8 cellular contexts compared by ENCODE assay signal in the genomic region with DNA sequence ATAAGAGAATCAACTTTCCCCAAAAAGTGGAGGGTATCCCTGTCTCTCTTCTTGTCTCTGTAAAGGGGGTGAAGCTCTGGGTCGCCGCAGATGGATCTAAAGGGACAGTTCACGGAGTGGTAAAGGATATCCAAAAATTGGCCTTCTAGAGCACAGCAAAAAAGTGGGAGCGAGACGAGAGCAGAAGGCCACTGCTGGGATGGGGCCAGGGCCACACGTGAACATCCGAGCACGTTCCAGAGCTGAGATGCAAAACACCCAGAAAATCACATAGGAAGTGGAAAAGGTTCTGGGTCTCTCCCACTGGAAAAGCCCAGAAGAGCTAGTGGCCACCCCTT. TPM values are rescaled to one million over a fixed set of nuclear protein-coding genes. Genes with fewer than 3 reads are reported as not detected.
DNase-seq lines count a peak whose midpoint lies in the region; ATAC-seq and TF ChIP-seq lines count a peak whose summit lies in the region.

No MANE protein-coding gene starts in this region.

- H3K9me3 Mint-ChIP-seq in CD8-positive, alpha-beta T cell = no peaks in the 10 kb centered on the region
- no peaks in the 10 kb centered on the region for H3K9me3 Mint-ChIP-seq in osteocyte (ENCODE audit: unreplicated experiment)

- no peak for TF ChIP-seq EP300 in esophagus muscularis mucosa (IDR thresholded peaks at IDR 0.05)

- H3K4me3 Mint-ChIP-seq in CD8-positive, alpha-beta T cell = peak overlapping the region; percentile 87
- H3K4me3 Mint-ChIP-seq in osteocyte (ENCODE audit: unreplicated experiment) = peak overlapping the region; percentile 93

- no peaks in the 10 kb centered on the region for H3K9me3 ChIP-seq in CD8-positive, alpha-beta T cell (ENCODE audit: low read length)
- no peaks in the 10 kb centered on the region for H3K9me3 ChIP-seq in esophagus muscularis mucosa

- H3K27me3 ChIP-seq in CD8-positive, alpha-beta T cell (ENCODE audit: insufficient read depth, low read length) = no peaks in the 10 kb centered on the region
- no peaks in the 10 kb centered on the region for H3K27me3 ChIP-seq in esophagus muscularis mucosa

- TF ChIP-seq CTCF in CD8-positive, alpha-beta T cell (IDR thresholded peaks at IDR 0.05) = no peak
- TF ChIP-seq CTCF in esophagus muscularis mucosa (IDR thresholded peaks at IDR 0.05) (no peak), osteocyte (IDR thresholded peaks at IDR 0.05) (no peak)

- intact Hi-C loops in CD8-positive, alpha-beta T cell (cut with DNase I, micrococcal nuclease) = loop anchor here (1.0 to 10.0 kb wide), 8 partner anchors 86 to 1079 kb away; a partner anchor contains a TSS
- intact Hi-C loops in esophagus muscularis mucosa (cut with DNase I) = loop anchor here (2.0 to 10.0 kb wide), 2 partner anchors 19 to 291 kb away; a partner anchor contains a TSS

- DNase-seq in CD8-positive, alpha-beta T cell = peak in 1 of 7 experiments; percentile 51
- DNase-seq in RPMI8226 (peak; percentile 33), esophagus muscularis mucosa (ENCODE audit: extremely low spot score) (no peak), osteocyte (ENCODE audit: extremely low spot score, unreplicated experiment) (no peak), HEK293T (ENCODE audit: extremely low spot score) (no peak), ureter (ENCODE audit: low spot score) (no peak), GOT3 (lab: John Stamatoyannopoulos, UW) (no peak)

- H3K27ac Mint-ChIP-seq in CD8-positive, alpha-beta T cell = peak overlapping the region; percentile 87
- peak overlapping the region; percentile 93 for H3K27ac Mint-ChIP-seq in osteocyte (ENCODE audit: unreplicated experiment)

- no peak for TF ChIP-seq POLR2A in esophagus muscularis mucosa (IDR thresholded peaks at IDR 0.05; ENCODE audit: low read depth)

- peaks cover 56% of the 10 kb centered on the region for H3K4me1 Mint-ChIP-seq in CD8-positive, alpha-beta T cell (ENCODE audit: low read depth)
- H3K4me1 Mint-ChIP-seq in osteocyte (ENCODE audit: unreplicated experiment) = peaks cover 45% of the 10 kb centered on the region

- H3K36me3 Mint-ChIP-seq in CD8-positive, alpha-beta T cell = peaks cover 4% of the 10 kb centered on the region
- peaks cover 22% of the 10 kb centered on the region for H3K36me3 Mint-ChIP-seq in osteocyte (ENCODE audit: unreplicated experiment)

- peaks cover 44% of the 10 kb centered on the region for H3K4me1 ChIP-seq in CD8-positive, alpha-beta T cell (ENCODE audit: insufficient read depth, low read length)
- peaks cover 56 to 71% (median 66%) of the 10 kb centered on the region in 4 donors for H3K4me1 ChIP-seq in esophagus muscularis mucosa

- POLR2A ChIA-PET in CD8-positive, alpha-beta T cell (lab: Charles Lee) = interaction anchor here (0.8 to 1.9 kb wide), 8 partner anchors 9 to 291 kb away, joined by 3 to 6 read pairs (median 4); a partner anchor contains a TSS
- POLR2A ChIA-PET in HEK293T (lab: Yijun Ruan, JAX) = interaction anchor here (0.7 to 2.1 kb wide), 12 partner anchors 9 to 419 kb away, joined by 3 to 12 read pairs (median 3); a partner anchor contains a TSS

- ATAC-seq in CD8-positive, alpha-beta T cell = no peak
- no peak for ATAC-seq in HG03280 (IDR thresholded peaks at IDR 0.05; ENCODE audit: unreplicated experiment)

- H3K27me3 Mint-ChIP-seq in CD8-positive, alpha-beta T cell (ENCODE audit: low read depth) = no peaks in the 10 kb centered on the region
- no peaks in the 10 kb centered on the region for H3K27me3 Mint-ChIP-seq in osteocyte (ENCODE audit: unreplicated experiment)

- CTCF ChIA-PET in CD8-positive, alpha-beta T cell (lab: Charles Lee) = interaction anchor here (0.6 to 2.7 kb wide), 13 partner anchors 9 to 317 kb away, joined by 3 to 10 read pairs (median 4); no protein-coding TSS in a partner anchor
- CTCF ChIA-PET in HEK293T (lab: Yijun Ruan, JAX) = interaction anchor here (0.7 to 1.9 kb wide), 5 partner anchors 20 to 159 kb away, joined by 3 to 5 read pairs (median 3); a partner anchor contains a TSS

- WGBS in esophagus muscularis mucosa = 20% methylated on average over 8 of the region's 8 CpGs

- H3K4me3 ChIP-seq in CD8-positive, alpha-beta T cell (ENCODE audit: low read depth, low read length) = peak overlapping the region; percentile 82
- peak overlapping the region; percentile 88 to 92 (median 90) for H3K4me3 ChIP-seq in esophagus muscularis mucosa

- H3K27ac ChIP-seq in CD8-positive, alpha-beta T cell (ENCODE audit: low read depth, low read length) = no peak overlapping the region
- peak overlapping the region; percentile 98 to 100 (median 99) for H3K27ac ChIP-seq in esophagus muscularis mucosa (replicated peaks in 1 of 4)

- H3K36me3 ChIP-seq in CD8-positive, alpha-beta T cell (ENCODE audit: insufficient read depth, low read length) = no peaks in the 10 kb centered on the region
- H3K36me3 ChIP-seq in esophagus muscularis mucosa = no peaks in the 10 kb centered on the region

TF ChIP-seq in HEK293T, 16 proteins besides CTCF, POLR2A, EP300 and RAD21:
- no peak for TF ChIP-seq FOXA1 (IDR thresholded peaks at IDR 0.05)
- no peak for TF ChIP-seq FOXM1 (IDR thresholded peaks at IDR 0.05; ENCODE audit: borderline replicate concordance)
- no peak for TF ChIP-seq SP1 (IDR thresholded peaks at IDR 0.05)
- no peak for TF ChIP-seq LEF1 (IDR thresholded peaks at IDR 0.05; ENCODE audit: borderline replicate concordance)
- TF ChIP-seq SUZ12 (IDR thresholded peaks at IDR 0.05) = no peak
- no peak for TF ChIP-seq FOXK2 (IDR thresholded peaks at IDR 0.05)
- no peak for TF ChIP-seq BHLHE40 (IDR thresholded peaks at IDR 0.05; ENCODE audit: borderline replicate concordance)
- no peak for TF ChIP-seq L3MBTL2 (conservative IDR thresholded peaks at IDR 0.05)
- no peak for TF ChIP-seq ZNF384 (IDR thresholded peaks at IDR 0.05)
- no peak for TF ChIP-seq ARNT (IDR thresholded peaks at IDR 0.05)
- TF ChIP-seq, protein P1, sequence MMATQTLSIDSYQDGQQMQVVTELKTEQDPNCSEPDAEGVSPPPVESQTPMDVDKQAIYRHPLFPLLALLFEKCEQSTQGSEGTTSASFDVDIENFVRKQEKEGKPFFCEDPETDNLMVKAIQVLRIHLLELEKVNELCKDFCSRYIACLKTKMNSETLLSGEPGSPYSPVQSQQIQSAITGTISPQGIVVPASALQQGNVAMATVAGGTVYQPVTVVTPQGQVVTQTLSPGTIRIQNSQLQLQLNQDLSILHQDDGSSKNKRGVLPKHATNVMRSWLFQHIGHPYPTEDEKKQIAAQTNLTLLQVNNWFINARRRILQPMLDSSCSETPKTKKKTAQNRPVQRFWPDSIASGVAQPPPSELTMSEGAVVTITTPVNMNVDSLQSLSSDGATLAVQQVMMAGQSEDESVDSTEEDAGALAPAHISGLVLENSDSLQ (IDR thresholded peaks at IDR 0.05) = no peak
- TF ChIP-seq CTBP1 (IDR thresholded peaks at IDR 0.05; ENCODE audit: borderline replicate concordance) = no peak
- no peak for TF ChIP-seq TARDBP (IDR thresholded peaks at IDR 0.05)
- no peak for TF ChIP-seq ELF4 (IDR thresholded peaks at IDR 0.05)
- TF ChIP-seq HDGF (IDR thresholded peaks at IDR 0.05; ENCODE audit: borderline replicate concordance) = no peak
- no peak for TF ChIP-seq NFRKB (IDR thresholded peaks at IDR 0.05)

RNA-seq across cellular contexts. Expression of a gene that starts 0.8 kb away (rescaled TPM):
- 1 to 10 TPM; 4.6 to 4.9 TPM for total RNA-seq in CD8-positive, alpha-beta T cell
- total RNA-seq in esophagus muscularis mucosa = 10 to 100 TPM; 13.3 to 23.8 (median 18.5) TPM
- 320 and 339 TPM in 2 replicates for total RNA-seq in osteocyte
- total RNA-seq in ureter = 14.1 TPM

Comparison
In these comparisons a context has a peak if more than half of its experiments do, and no peak if none do; other contexts are left out.
1. RNA of a gene that starts 0.8 kb away (total RNA-seq): 320 to 339 TPM in osteocyte; 13.3 to 23.8 TPM in esophagus muscularis mucosa, 14.1 TPM in ureter (single experiment) and 4.6 to 4.9 TPM in CD8-positive, alpha-beta T cell; every median in the first group is over 10 times any median in the second.